In the genomic region with DNA sequence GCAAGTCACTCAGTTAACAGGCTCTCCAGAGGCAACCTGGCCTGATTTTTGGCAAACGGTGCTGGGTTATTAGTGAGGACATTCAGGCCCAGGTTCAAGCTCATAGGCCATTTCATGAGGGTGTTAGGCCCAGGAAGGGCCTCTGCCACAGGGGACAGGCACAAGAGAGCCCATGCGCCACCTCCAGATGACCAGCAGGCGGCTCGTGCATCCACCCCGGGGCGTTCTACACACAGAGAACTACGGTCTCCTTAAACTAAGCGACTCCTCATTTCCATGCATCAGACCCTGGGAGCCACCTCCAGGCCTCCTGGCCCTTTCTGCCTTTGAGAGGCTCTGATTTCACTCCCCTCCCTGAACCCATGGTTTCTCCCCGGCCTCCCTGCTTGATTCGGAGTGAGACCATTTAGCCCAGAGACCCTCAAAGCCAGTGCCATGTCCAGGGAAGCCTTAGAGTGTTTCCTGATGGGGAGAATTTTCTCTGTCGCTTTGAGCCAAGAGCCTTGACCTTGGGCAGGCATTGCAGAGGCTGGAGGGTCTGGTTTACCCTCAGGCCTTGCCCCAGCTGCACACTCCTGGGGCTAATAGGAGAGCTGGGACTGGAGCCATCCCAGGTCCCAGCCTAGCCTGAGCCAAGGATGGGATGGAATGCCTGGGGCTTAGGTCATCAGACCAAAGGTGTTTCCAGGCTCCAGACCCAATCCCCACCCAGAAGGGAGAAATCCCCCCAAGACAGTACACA, we compare ENCODE assay signal across 1 cellular context.
TF ChIP-seq lines count a peak whose summit lies in the region.

No MANE protein-coding gene starts in this region.

TF ChIP-seq in GM12878, 131 proteins besides CTCF, POLR2A, EP300 and RAD21 (continued from another document):
- TF ChIP-seq, protein P1, sequence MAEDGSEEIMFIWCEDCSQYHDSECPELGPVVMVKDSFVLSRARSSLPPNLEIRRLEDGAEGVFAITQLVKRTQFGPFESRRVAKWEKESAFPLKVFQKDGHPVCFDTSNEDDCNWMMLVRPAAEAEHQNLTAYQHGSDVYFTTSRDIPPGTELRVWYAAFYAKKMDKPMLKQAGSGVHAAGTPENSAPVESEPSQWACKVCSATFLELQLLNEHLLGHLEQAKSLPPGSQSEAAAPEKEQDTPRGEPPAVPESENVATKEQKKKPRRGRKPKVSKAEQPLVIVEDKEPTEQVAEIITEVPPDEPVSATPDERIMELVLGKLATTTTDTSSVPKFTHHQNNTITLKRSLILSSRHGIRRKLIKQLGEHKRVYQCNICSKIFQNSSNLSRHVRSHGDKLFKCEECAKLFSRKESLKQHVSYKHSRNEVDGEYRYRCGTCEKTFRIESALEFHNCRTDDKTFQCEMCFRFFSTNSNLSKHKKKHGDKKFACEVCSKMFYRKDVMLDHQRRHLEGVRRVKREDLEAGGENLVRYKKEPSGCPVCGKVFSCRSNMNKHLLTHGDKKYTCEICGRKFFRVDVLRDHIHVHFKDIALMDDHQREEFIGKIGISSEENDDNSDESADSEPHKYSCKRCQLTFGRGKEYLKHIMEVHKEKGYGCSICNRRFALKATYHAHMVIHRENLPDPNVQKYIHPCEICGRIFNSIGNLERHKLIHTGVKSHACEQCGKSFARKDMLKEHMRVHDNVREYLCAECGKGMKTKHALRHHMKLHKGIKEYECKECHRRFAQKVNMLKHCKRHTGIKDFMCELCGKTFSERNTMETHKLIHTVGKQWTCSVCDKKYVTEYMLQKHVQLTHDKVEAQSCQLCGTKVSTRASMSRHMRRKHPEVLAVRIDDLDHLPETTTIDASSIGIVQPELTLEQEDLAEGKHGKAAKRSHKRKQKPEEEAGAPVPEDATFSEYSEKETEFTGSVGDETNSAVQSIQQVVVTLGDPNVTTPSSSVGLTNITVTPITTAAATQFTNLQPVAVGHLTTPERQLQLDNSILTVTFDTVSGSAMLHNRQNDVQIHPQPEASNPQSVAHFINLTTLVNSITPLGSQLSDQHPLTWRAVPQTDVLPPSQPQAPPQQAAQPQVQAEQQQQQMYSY (CRISPR knock-in tag; IDR thresholded peaks at IDR 0.05), result no peak
- TF ChIP-seq GATAD2B (conservative IDR thresholded peaks at IDR 0.05; ENCODE audit: low read depth), result no peak
- TF ChIP-seq, protein P2, sequence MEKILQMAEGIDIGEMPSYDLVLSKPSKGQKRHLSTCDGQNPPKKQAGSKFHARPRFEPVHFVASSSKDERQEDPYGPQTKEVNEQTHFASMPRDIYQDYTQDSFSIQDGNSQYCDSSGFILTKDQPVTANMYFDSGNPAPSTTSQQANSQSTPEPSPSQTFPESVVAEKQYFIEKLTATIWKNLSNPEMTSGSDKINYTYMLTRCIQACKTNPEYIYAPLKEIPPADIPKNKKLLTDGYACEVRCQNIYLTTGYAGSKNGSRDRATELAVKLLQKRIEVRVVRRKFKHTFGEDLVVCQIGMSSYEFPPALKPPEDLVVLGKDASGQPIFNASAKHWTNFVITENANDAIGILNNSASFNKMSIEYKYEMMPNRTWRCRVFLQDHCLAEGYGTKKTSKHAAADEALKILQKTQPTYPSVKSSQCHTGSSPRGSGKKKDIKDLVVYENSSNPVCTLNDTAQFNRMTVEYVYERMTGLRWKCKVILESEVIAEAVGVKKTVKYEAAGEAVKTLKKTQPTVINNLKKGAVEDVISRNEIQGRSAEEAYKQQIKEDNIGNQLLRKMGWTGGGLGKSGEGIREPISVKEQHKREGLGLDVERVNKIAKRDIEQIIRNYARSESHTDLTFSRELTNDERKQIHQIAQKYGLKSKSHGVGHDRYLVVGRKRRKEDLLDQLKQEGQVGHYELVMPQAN (conservative IDR thresholded peaks at IDR 0.05), result no peak
- TF ChIP-seq ETV6 (conservative IDR thresholded peaks at IDR 0.05 in 1 of 2, IDR thresholded peaks at IDR 0.05 in 1 of 2; ENCODE audit: borderline replicate concordance in 1 of 2, low read depth in 1 of 2), result no peak
- TF ChIP-seq, protein P3, sequence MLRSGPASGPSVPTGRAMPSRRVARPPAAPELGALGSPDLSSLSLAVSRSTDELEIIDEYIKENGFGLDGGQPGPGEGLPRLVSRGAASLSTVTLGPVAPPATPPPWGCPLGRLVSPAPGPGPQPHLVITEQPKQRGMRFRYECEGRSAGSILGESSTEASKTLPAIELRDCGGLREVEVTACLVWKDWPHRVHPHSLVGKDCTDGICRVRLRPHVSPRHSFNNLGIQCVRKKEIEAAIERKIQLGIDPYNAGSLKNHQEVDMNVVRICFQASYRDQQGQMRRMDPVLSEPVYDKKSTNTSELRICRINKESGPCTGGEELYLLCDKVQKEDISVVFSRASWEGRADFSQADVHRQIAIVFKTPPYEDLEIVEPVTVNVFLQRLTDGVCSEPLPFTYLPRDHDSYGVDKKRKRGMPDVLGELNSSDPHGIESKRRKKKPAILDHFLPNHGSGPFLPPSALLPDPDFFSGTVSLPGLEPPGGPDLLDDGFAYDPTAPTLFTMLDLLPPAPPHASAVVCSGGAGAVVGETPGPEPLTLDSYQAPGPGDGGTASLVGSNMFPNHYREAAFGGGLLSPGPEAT (IDR thresholded peaks at IDR 0.05; ENCODE audit: low read depth), result no peak
- TF ChIP-seq, protein P4, sequence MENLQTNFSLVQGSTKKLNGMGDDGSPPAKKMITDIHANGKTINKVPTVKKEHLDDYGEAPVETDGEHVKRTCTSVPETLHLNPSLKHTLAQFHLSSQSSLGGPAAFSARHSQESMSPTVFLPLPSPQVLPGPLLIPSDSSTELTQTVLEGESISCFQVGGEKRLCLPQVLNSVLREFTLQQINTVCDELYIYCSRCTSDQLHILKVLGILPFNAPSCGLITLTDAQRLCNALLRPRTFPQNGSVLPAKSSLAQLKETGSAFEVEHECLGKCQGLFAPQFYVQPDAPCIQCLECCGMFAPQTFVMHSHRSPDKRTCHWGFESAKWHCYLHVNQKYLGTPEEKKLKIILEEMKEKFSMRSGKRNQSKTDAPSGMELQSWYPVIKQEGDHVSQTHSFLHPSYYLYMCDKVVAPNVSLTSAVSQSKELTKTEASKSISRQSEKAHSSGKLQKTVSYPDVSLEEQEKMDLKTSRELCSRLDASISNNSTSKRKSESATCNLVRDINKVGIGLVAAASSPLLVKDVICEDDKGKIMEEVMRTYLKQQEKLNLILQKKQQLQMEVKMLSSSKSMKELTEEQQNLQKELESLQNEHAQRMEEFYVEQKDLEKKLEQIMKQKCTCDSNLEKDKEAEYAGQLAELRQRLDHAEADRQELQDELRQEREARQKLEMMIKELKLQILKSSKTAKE (IDR thresholded peaks at IDR 0.05; ENCODE audit: low read depth, poor library complexity, severe bottlenecking), result no peak
- no peak for TF ChIP-seq TARDBP (IDR thresholded peaks at IDR 0.05; ENCODE audit: borderline replicate concordance)
- TF ChIP-seq ZNF217 (IDR thresholded peaks at IDR 0.05), result no peak
- TF ChIP-seq ZNF207 (IDR thresholded peaks at IDR 0.05; ENCODE audit: borderline replicate concordance), result no peak
- TF ChIP-seq POLR2AphosphoS2 (IDR thresholded peaks at IDR 0.05; ENCODE audit: low read depth, low read length), result no peak
- TF ChIP-seq, protein P5, sequence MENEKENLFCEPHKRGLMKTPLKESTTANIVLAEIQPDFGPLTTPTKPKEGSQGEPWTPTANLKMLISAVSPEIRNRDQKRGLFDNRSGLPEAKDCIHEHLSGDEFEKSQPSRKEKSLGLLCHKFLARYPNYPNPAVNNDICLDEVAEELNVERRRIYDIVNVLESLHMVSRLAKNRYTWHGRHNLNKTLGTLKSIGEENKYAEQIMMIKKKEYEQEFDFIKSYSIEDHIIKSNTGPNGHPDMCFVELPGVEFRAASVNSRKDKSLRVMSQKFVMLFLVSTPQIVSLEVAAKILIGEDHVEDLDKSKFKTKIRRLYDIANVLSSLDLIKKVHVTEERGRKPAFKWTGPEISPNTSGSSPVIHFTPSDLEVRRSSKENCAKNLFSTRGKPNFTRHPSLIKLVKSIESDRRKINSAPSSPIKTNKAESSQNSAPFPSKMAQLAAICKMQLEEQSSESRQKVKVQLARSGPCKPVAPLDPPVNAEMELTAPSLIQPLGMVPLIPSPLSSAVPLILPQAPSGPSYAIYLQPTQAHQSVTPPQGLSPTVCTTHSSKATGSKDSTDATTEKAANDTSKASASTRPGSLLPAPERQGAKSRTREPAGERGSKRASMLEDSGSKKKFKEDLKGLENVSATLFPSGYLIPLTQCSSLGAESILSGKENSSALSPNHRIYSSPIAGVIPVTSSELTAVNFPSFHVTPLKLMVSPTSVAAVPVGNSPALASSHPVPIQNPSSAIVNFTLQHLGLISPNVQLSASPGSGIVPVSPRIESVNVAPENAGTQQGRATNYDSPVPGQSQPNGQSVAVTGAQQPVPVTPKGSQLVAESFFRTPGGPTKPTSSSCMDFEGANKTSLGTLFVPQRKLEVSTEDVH (IDR thresholded peaks at IDR 0.05; ENCODE audit: low read depth, partially characterized antibody), result no peak
- no peak for TF ChIP-seq PAX8 (IDR thresholded peaks at IDR 0.05)
- TF ChIP-seq IKZF2 (IDR thresholded peaks at IDR 0.05), result no peak
- no peak for TF ChIP-seq BCL11A (IDR thresholded peaks at IDR 0.05; ENCODE audit: low read depth, low read length)
- no peak for TF ChIP-seq RAD51 (IDR thresholded peaks at IDR 0.05)
- TF ChIP-seq BHLHE40 (IDR thresholded peaks at IDR 0.05; ENCODE audit: borderline replicate concordance in 1 of 2, low read depth in 2 of 2, low read length in 1 of 2), result no peak
- TF ChIP-seq HDAC6 (IDR thresholded peaks at IDR 0.05; ENCODE audit: unreplicated experiment), result no peak
TF ChIP-seq in GM12878: peak in this region for 0.
